Comparison of ENCODE assay signal across 22 cellular contexts in genomic region chr5:177602458-177602830, GRCh38. TPM values are rescaled to one million over a fixed set of nuclear protein-coding genes. Genes with fewer than 3 reads are reported as not detected.
DNase-seq lines count a peak whose midpoint lies in the region; ATAC-seq, FAIRE-seq and TF ChIP-seq lines count a peak whose summit lies in the region.
"Had no signal": no experiment of that assay in that cellular context is flagged by ENCODE, and none has a peak within 500 bp of the region (broad histone marks: within the 10 kb centered on the region; RNA-seq: fewer than 3 reads in every experiment).

No MANE protein-coding gene starts in this region.

- no peaks in the 10 kb centered on the region for H3K27me3 Mint-ChIP-seq in activated naive CD8-positive, alpha-beta T cell treated with anti-CD3 and anti-CD28 coated beads, Interleukin-2, amount 50 U/mL, for 24 hours
- H3K27me3 Mint-ChIP-seq in activated naive CD8-positive, alpha-beta T cell treated with anti-CD3 and anti-CD28 coated beads for 36 hours: no peaks in the 10 kb centered on the region
- H3K27me3 Mint-ChIP-seq in astrocyte (ENCODE audit: low read depth, unreplicated experiment) (no peaks in the 10 kb centered on the region), naive B cell (no peaks in the 10 kb centered on the region)

- peaks cover 24% of the 10 kb centered on the region for H3K79me2 ChIP-seq in astrocyte (ENCODE audit: insufficient read depth, low read length)

- no peak overlapping the region for H3K27ac ChIP-seq in astrocyte (ENCODE audit: low read depth, low read length)
- H3K27ac ChIP-seq: GM23248, SJCRH30 had no signal

- H3K27ac Mint-ChIP-seq in activated naive CD8-positive, alpha-beta T cell treated with anti-CD3 and anti-CD28 coated beads, Interleukin-2, amount 50 U/mL, for 24 hours: peak overlapping the region; percentile 15
- no peak overlapping the region for H3K27ac Mint-ChIP-seq in activated naive CD8-positive, alpha-beta T cell treated with anti-CD3 and anti-CD28 coated beads for 36 hours
- H3K27ac Mint-ChIP-seq in astrocyte (ENCODE audit: unreplicated experiment) (no peak overlapping the region), naive B cell (peak overlapping the region in 5 of 6 donors; percentile 0 to 95 (median 64))
- H3K27ac Mint-ChIP-seq in stimulated activated effector memory CD8-positive, alpha-beta T cell treated with anti-CD3 and anti-CD28 coated beads, Interleukin-12 subunit alpha, Interleukin-12 subunit beta, amount 100 ng/mL, for 72 hours: peak overlapping the region; percentile 36

- no peak for FAIRE-seq in astrocyte (lab: Jason Lieb, UNC)
- FAIRE-seq: A204.1 had no signal

- H3K9me3 Mint-ChIP-seq in activated naive CD8-positive, alpha-beta T cell treated with anti-CD3 and anti-CD28 coated beads, Interleukin-2, amount 50 U/mL, for 24 hours: no peaks in the 10 kb centered on the region
- H3K9me3 Mint-ChIP-seq in activated naive CD8-positive, alpha-beta T cell treated with anti-CD3 and anti-CD28 coated beads for 36 hours: no peaks in the 10 kb centered on the region
- no peaks in the 10 kb centered on the region for H3K9me3 Mint-ChIP-seq in astrocyte (ENCODE audit: unreplicated experiment)
- H3K9me3 Mint-ChIP-seq in naive B cell: no peaks in the 10 kb centered on the region
- H3K9me3 Mint-ChIP-seq in stimulated activated effector memory CD8-positive, alpha-beta T cell treated with anti-CD3 and anti-CD28 coated beads, Interleukin-12 subunit alpha, Interleukin-12 subunit beta, amount 100 ng/mL, for 72 hours: no peaks in the 10 kb centered on the region

- no peak overlapping the region for H2AFZ ChIP-seq in astrocyte (ENCODE audit: low read depth, low read length)
- H2AFZ ChIP-seq: GM23248 had no signal

- no peak overlapping the region for H3K4me3 Mint-ChIP-seq in activated naive CD8-positive, alpha-beta T cell treated with anti-CD3 and anti-CD28 coated beads, Interleukin-2, amount 50 U/mL, for 24 hours
- no peak overlapping the region for H3K4me3 Mint-ChIP-seq in activated naive CD8-positive, alpha-beta T cell treated with anti-CD3 and anti-CD28 coated beads for 36 hours
- H3K4me3 Mint-ChIP-seq in astrocyte (ENCODE audit: unreplicated experiment): peak overlapping the region; percentile 63
- H3K4me3 Mint-ChIP-seq in naive B cell: peak overlapping the region in 3 of 8 donors; percentile 1 to 91 (median 36)
- no peak overlapping the region for H3K4me3 Mint-ChIP-seq in stimulated activated effector memory CD8-positive, alpha-beta T cell treated with anti-CD3 and anti-CD28 coated beads, Interleukin-12 subunit alpha, Interleukin-12 subunit beta, amount 100 ng/mL, for 72 hours

- peaks cover 15% of the 10 kb centered on the region for H3K4me1 ChIP-seq in astrocyte (ENCODE audit: insufficient read depth, low read length)

- H3K36me3 ChIP-seq in astrocyte (ENCODE audit: insufficient read depth, low read length): peaks cover 2% of the 10 kb centered on the region
- H3K36me3 ChIP-seq: HAP-1, MG63, SJCRH30 had no signal

- TF ChIP-seq CTCF in astrocyte (IDR thresholded peaks at IDR 0.05; ENCODE audit: insufficient read depth, low read depth, low read length): no peak

- H3K9me3 ChIP-seq in astrocyte (ENCODE audit: insufficient read depth, low read depth, low read length): no peaks in the 10 kb centered on the region
- H3K9me3 ChIP-seq: HAP-1, MG63, SJCRH30 had no signal

- no peak overlapping the region for H3K9ac ChIP-seq in astrocyte (ENCODE audit: low read length)
- H3K9ac ChIP-seq: GM23248 had no signal

- no peaks in the 10 kb centered on the region for H3K27me3 ChIP-seq in astrocyte (ENCODE audit: insufficient read depth, low read length)
- H3K27me3 ChIP-seq: MG63, SJCRH30 had no signal

- ATAC-seq in activated naive CD8-positive, alpha-beta T cell treated with anti-CD3 and anti-CD28 coated beads, Interleukin-2, amount 50 U/mL, for 24 hours: no peak
- ATAC-seq in naive B cell (ENCODE audit: low read depth in 2 of 2) (no peak), HG03025 (IDR thresholded peaks at IDR 0.05; ENCODE audit: low FRiP score, unreplicated experiment) (no peak)
- ATAC-seq in stimulated activated effector memory CD8-positive, alpha-beta T cell treated with anti-CD3 and anti-CD28 coated beads, Interleukin-12 subunit alpha, Interleukin-12 subunit beta, amount 100 ng/mL, for 72 hours: no peak
- ATAC-seq: PC-3 had no signal

- H3K36me3 Mint-ChIP-seq in activated naive CD8-positive, alpha-beta T cell treated with anti-CD3 and anti-CD28 coated beads, Interleukin-2, amount 50 U/mL, for 24 hours (ENCODE audit: low read depth): peaks cover 6% of the 10 kb centered on the region
- peaks cover 9% of the 10 kb centered on the region for H3K36me3 Mint-ChIP-seq in activated naive CD8-positive, alpha-beta T cell treated with anti-CD3 and anti-CD28 coated beads for 36 hours
- H3K36me3 Mint-ChIP-seq in astrocyte (ENCODE audit: low read depth, unreplicated experiment) (peaks cover 17% of the 10 kb centered on the region), naive B cell (peaks cover 0 to 18% of the 10 kb centered on the region in 2 donors)
- H3K36me3 Mint-ChIP-seq in stimulated activated effector memory CD8-positive, alpha-beta T cell treated with anti-CD3 and anti-CD28 coated beads, Interleukin-12 subunit alpha, Interleukin-12 subunit beta, amount 100 ng/mL, for 72 hours: peaks cover 29% of the 10 kb centered on the region

- no peak for DNase-seq in activated naive CD8-positive, alpha-beta T cell treated with anti-CD3 and anti-CD28 coated beads, Interleukin-2, amount 50 U/mL, for 24 hours
- DNase-seq in activated naive CD8-positive, alpha-beta T cell treated with anti-CD3 and anti-CD28 coated beads for 36 hours: no peak
- DNase-seq in astrocyte (ENCODE audit: low read depth) (no peak), naive B cell (no peak), NCI-H1048 (lab: John Stamatoyannopoulos, UW) (no peak), NCI-H146 treated with DMSO at 0.1 percent for 48 hours (lab: John Stamatoyannopoulos, UW; ENCODE audit: unreplicated experiment) (no peak)
- no peak for DNase-seq in stimulated activated effector memory CD8-positive, alpha-beta T cell treated with anti-CD3 and anti-CD28 coated beads, Interleukin-12 subunit alpha, Interleukin-12 subunit beta, amount 100 ng/mL, for 72 hours (ENCODE audit: low spot score in 2 of 2)
- DNase-seq: DMS79, GM23248, Kasumi-1, MG63, NCI-H1092, NCI-H1436 treated with DMSO at 0.1 percent for 48 hours, NCI-H2029 treated with DMSO at 0.1 percent for 48 hours, NCI-H2171, NCI-H526, PC-3, RPMI8226, SJCRH30 had no signal

- H3K4me2 ChIP-seq in astrocyte (ENCODE audit: low read length): no peak overlapping the region

- no peak overlapping the region for H3K4me3 ChIP-seq in astrocyte (ENCODE audit: insufficient read depth, low read depth, low read length)
- H3K4me3 ChIP-seq: GM23248, HAP-1, MG63, SJCRH30 had no signal

- H3K4me1 Mint-ChIP-seq in activated naive CD8-positive, alpha-beta T cell treated with anti-CD3 and anti-CD28 coated beads, Interleukin-2, amount 50 U/mL, for 24 hours: peaks cover 32% of the 10 kb centered on the region
- H3K4me1 Mint-ChIP-seq in activated naive CD8-positive, alpha-beta T cell treated with anti-CD3 and anti-CD28 coated beads for 36 hours: peaks cover 39% of the 10 kb centered on the region
- H3K4me1 Mint-ChIP-seq in astrocyte (ENCODE audit: low read depth, unreplicated experiment): peaks cover 11% of the 10 kb centered on the region
- H3K4me1 Mint-ChIP-seq in naive B cell: peaks cover 50 to 53% (median 51%) of the 10 kb centered on the region in 3 donors
- H3K4me1 Mint-ChIP-seq in stimulated activated effector memory CD8-positive, alpha-beta T cell treated with anti-CD3 and anti-CD28 coated beads, Interleukin-12 subunit alpha, Interleukin-12 subunit beta, amount 100 ng/mL, for 72 hours: peaks cover 58% of the 10 kb centered on the region

- peaks cover 44% of the 10 kb centered on the region for H4K20me1 ChIP-seq in astrocyte (ENCODE audit: insufficient read depth, low read length)

RNA-seq across cellular contexts. Expression of gene B4GALT7, which starts 2.5 kb away (rescaled TPM):
- total RNA-seq in activated naive CD8-positive, alpha-beta T cell treated with anti-CD3 and anti-CD28 coated beads for 36 hours: 10 to 100 TPM; 20.0 to 21.0 TPM
- total RNA-seq in astrocyte: 35.0 and 41.3 TPM in 2 replicates
- polyA plus RNA-seq in naive B cell (ENCODE audit: low read depth in 6 of 6): 10 to 100 TPM; 22.7 to 29.6 (median 27.5) TPM

RNA-seq across cellular contexts. Expression of gene TMED9, which starts 10.4 kb away (rescaled TPM):
- 100 to 1,000 TPM; 102 to 103 TPM for total RNA-seq in activated naive CD8-positive, alpha-beta T cell treated with anti-CD3 and anti-CD28 coated beads for 36 hours
- 372 and 402 TPM in 2 replicates for total RNA-seq in astrocyte
- polyA plus RNA-seq in naive B cell (ENCODE audit: low read depth in 6 of 6): 100 to 1,000 TPM in 3 of 6 donors, 10 to 100 TPM in 3; 86.8 to 108 (median 99.4) TPM

RNA-seq across cellular contexts. Expression of gene FAM193B, which starts 48.1 kb away (rescaled TPM):
- total RNA-seq in activated naive CD8-positive, alpha-beta T cell treated with anti-CD3 and anti-CD28 coated beads for 36 hours: 10 to 100 TPM; 47.2 to 52.9 TPM
- 47.8 and 48.3 TPM in 2 replicates for total RNA-seq in astrocyte
- 1 to 10 TPM; 2.9 to 6.8 (median 4.6) TPM for polyA plus RNA-seq in naive B cell (ENCODE audit: low read depth in 6 of 6)

Comparison
In these comparisons a context has a peak if more than half of its experiments do, and no peak if none do; other contexts are left out.
1. H3K27ac Mint-ChIP-seq: peak in activated naive CD8-positive, alpha-beta T cell treated with anti-CD3 and anti-CD28 coated beads, Interleukin-2, amount 50 U/mL, for 24 hours (single experiment), naive B cell (5 of 6) and stimulated activated effector memory CD8-positive, alpha-beta T cell treated with anti-CD3 and anti-CD28 coated beads, Interleukin-12 subunit alpha, Interleukin-12 subunit beta, amount 100 ng/mL, for 72 hours (single experiment); none in activated naive CD8-positive, alpha-beta T cell treated with anti-CD3 and anti-CD28 coated beads for 36 hours (single experiment) and astrocyte (single experiment).